13 cellular contexts compared by ENCODE assay signal in the genomic region with DNA sequence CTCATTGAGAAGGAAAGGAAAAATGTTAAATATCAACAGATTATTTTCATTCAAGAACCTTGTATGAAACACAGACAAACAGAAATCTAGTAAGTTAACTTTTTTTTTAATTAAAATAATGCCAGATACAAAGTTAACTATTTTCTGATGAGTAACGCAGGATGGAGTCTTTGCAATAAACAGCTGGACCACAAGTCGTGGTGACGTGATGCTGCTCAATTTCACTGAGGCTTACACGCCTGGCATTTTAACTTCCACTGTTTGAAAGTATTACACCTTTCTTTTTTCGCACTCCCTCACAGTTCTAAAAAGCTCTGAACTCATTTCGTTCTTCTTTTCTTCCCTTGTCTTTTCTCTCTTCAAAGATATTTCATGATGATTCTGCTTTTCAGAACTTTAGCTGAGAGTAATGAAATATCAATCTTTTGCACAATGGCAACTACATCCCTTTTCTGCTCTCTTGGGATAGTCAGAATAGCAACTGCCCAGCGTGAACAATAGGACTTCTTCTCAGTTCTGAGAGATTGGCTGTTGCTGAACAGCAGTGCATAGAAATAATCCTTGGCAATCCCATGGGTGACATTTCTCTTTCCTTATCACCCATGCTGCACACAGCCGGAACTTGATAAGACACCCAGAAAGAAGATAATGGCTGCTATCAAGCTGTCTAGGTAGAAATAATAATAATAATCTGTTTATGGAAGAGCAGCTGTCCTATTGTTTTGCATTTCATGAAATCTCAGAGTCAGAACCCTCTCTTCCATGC.
DNase-seq lines count a peak whose midpoint lies in the region; ATAC-seq and TF ChIP-seq lines count a peak whose summit lies in the region.
"Had no signal": no experiment of that assay in that cellular context is flagged by ENCODE, and none has a peak within 500 bp of the region (broad histone marks: within the 10 kb centered on the region; RNA-seq: fewer than 3 reads in every experiment).

No MANE protein-coding gene starts in this region.

- H3K4me3 ChIP-seq in fibroblast of villous mesenchyme (ENCODE audit: low read depth, low read length), result no peak overlapping the region
- H3K4me3 ChIP-seq: GM12878, transverse colon had no signal

- H3K27me3 Mint-ChIP-seq in stimulated activated naive CD8-positive, alpha-beta T cell treated with anti-CD3 and anti-CD28 coated beads, Interleukin-15, amount 100 ng/mL, for 72 hours, result no peaks in the 10 kb centered on the region
- no peaks in the 10 kb centered on the region for H3K27me3 Mint-ChIP-seq in activated T-helper 2 cell treated with anti-CD3 and anti-CD28 coated beads, Interferon-gamma antibody, Interleukin-2, Interleukin-4, amounts not matched to agents 10 μg/mL and 5 μg/mL and 100 μg/mL, durations not matched to agents 14 hours and 24 hours and 36 hours (ENCODE audit: low read depth)
- H3K27me3 Mint-ChIP-seq: activated naive CD8-positive, alpha-beta T cell treated with anti-CD3 and anti-CD28 coated beads, Interleukin-2, amount 10 ng/mL, durations not matched to agents 7 days and 5 days had no signal

- ATAC-seq in stimulated activated naive CD8-positive, alpha-beta T cell treated with anti-CD3 and anti-CD28 coated beads, Interleukin-15, amount 100 ng/mL, for 72 hours, result peak; percentile 69
- ATAC-seq in GM19455 (IDR thresholded peaks at IDR 0.05; ENCODE audit: unreplicated experiment), result no peak
- ATAC-seq: GM12878 had no signal

- H3K27ac Mint-ChIP-seq in stimulated activated naive CD8-positive, alpha-beta T cell treated with anti-CD3 and anti-CD28 coated beads, Interleukin-15, amount 100 ng/mL, for 72 hours, result peak overlapping the region in 1 of 2 donors; percentile 41
- no peak overlapping the region for H3K27ac Mint-ChIP-seq in activated T-helper 2 cell treated with anti-CD3 and anti-CD28 coated beads, Interferon-gamma antibody, Interleukin-2, Interleukin-4, amounts not matched to agents 10 μg/mL and 5 μg/mL and 100 μg/mL, durations not matched to agents 14 hours and 24 hours and 36 hours
- H3K27ac Mint-ChIP-seq: activated naive CD8-positive, alpha-beta T cell treated with anti-CD3 and anti-CD28 coated beads, Interleukin-2, amount 10 ng/mL, durations not matched to agents 7 days and 5 days had no signal

- H3K4me1 Mint-ChIP-seq in stimulated activated naive CD8-positive, alpha-beta T cell treated with anti-CD3 and anti-CD28 coated beads, Interleukin-15, amount 100 ng/mL, for 72 hours, result peaks cover 72% of the 10 kb centered on the region
- peaks cover 16% of the 10 kb centered on the region for H3K4me1 Mint-ChIP-seq in activated T-helper 2 cell treated with anti-CD3 and anti-CD28 coated beads, Interferon-gamma antibody, Interleukin-2, Interleukin-4, amounts not matched to agents 10 μg/mL and 5 μg/mL and 100 μg/mL, durations not matched to agents 14 hours and 24 hours and 36 hours (ENCODE audit: low read depth)

- peak; percentile 8 for DNase-seq in activated CD8-positive, alpha-beta memory T cell treated with anti-CD3 and anti-CD28 coated beads, Interleukin-2, amount 50 U/mL, for 1 hour (ENCODE audit: extremely low read depth)
- DNase-seq in activated CD8-positive, alpha-beta memory T cell treated with anti-CD3 and anti-CD28 coated beads for 24 hours, result no peak
- DNase-seq in SW480 (ENCODE audit: low spot score) (peak; percentile 38), fibroblast of villous mesenchyme (ENCODE audit: low read depth) (peak; percentile 53), occipital lobe (lab: John Stamatoyannopoulos, UW) (no peak)
- no peak for DNase-seq in stimulated activated naive CD8-positive, alpha-beta T cell treated with anti-CD3 and anti-CD28 coated beads, Interleukin-15, amount 100 ng/mL, for 72 hours
- no peak for DNase-seq in activated T-helper 2 cell treated with anti-CD3 and anti-CD28 coated beads, Interferon-gamma antibody, Interleukin-2, Interleukin-4, amounts not matched to agents 10 μg/mL and 5 μg/mL and 100 μg/mL, durations not matched to agents 14 hours and 24 hours and 36 hours (ENCODE audit: low spot score)
- DNase-seq: activated naive CD8-positive, alpha-beta T cell treated with anti-CD3 and anti-CD28 coated beads, Interleukin-2, amount 10 ng/mL, durations not matched to agents 7 days and 5 days; DMS 273 treated with DMSO at 0.1 percent for 48 hours; MM.1S; transverse colon had no signal

- H3K36me3 Mint-ChIP-seq in activated T-helper 2 cell treated with anti-CD3 and anti-CD28 coated beads, Interferon-gamma antibody, Interleukin-2, Interleukin-4, amounts not matched to agents 10 μg/mL and 5 μg/mL and 100 μg/mL, durations not matched to agents 14 hours and 24 hours and 36 hours (ENCODE audit: low read depth), result no peaks in the 10 kb centered on the region

- H3K9me3 Mint-ChIP-seq in stimulated activated naive CD8-positive, alpha-beta T cell treated with anti-CD3 and anti-CD28 coated beads, Interleukin-15, amount 100 ng/mL, for 72 hours, result no peaks in the 10 kb centered on the region
- H3K9me3 Mint-ChIP-seq in activated T-helper 2 cell treated with anti-CD3 and anti-CD28 coated beads, Interferon-gamma antibody, Interleukin-2, Interleukin-4, amounts not matched to agents 10 μg/mL and 5 μg/mL and 100 μg/mL, durations not matched to agents 14 hours and 24 hours and 36 hours, result no peaks in the 10 kb centered on the region
- H3K9me3 Mint-ChIP-seq: activated naive CD8-positive, alpha-beta T cell treated with anti-CD3 and anti-CD28 coated beads, Interleukin-2, amount 10 ng/mL, durations not matched to agents 7 days and 5 days had no signal

- H3K4me3 Mint-ChIP-seq in stimulated activated naive CD8-positive, alpha-beta T cell treated with anti-CD3 and anti-CD28 coated beads, Interleukin-15, amount 100 ng/mL, for 72 hours, result peak overlapping the region; percentile 2 to 67
- H3K4me3 Mint-ChIP-seq in activated T-helper 2 cell treated with anti-CD3 and anti-CD28 coated beads, Interferon-gamma antibody, Interleukin-2, Interleukin-4, amounts not matched to agents 10 μg/mL and 5 μg/mL and 100 μg/mL, durations not matched to agents 14 hours and 24 hours and 36 hours (ENCODE audit: low read depth), result no peak overlapping the region
- H3K4me3 Mint-ChIP-seq: activated naive CD8-positive, alpha-beta T cell treated with anti-CD3 and anti-CD28 coated beads, Interleukin-2, amount 10 ng/mL, durations not matched to agents 7 days and 5 days had no signal

- TF ChIP-seq CTCF in fibroblast of villous mesenchyme (IDR thresholded peaks at IDR 0.05; ENCODE audit: insufficient read depth, low read depth, low read length), result no peak

- intact Hi-C loops in activated T-helper 2 cell treated with anti-CD3 and anti-CD28 coated beads, Interferon-gamma antibody, Interleukin-2, Interleukin-4, amounts not matched to agents 10 μg/mL and 5 μg/mL and 100 μg/mL, durations not matched to agents 14 hours and 24 hours and 36 hours (cut with micrococcal nuclease), result loop anchor here (10.0 kb wide), 1 partner anchor 660 kb away; no protein-coding TSS in a partner anchor

Comparison
In these comparisons a context has a peak if more than half of its experiments do, and no peak if none do; other contexts are left out.
1. DNase-seq: peak in activated CD8-positive, alpha-beta memory T cell treated with anti-CD3 and anti-CD28 coated beads, Interleukin-2, amount 50 U/mL, for 1 hour (single experiment), SW480 (single experiment) and fibroblast of villous mesenchyme (single experiment); none in activated CD8-positive, alpha-beta memory T cell treated with anti-CD3 and anti-CD28 coated beads for 24 hours (single experiment), stimulated activated naive CD8-positive, alpha-beta T cell treated with anti-CD3 and anti-CD28 coated beads, Interleukin-15, amount 100 ng/mL, for 72 hours (0 of 2), activated T-helper 2 cell treated with anti-CD3 and anti-CD28 coated beads, Interferon-gamma antibody, Interleukin-2, Interleukin-4, amounts not matched to agents 10 μg/mL and 5 μg/mL and 100 μg/mL, durations not matched to agents 14 hours and 24 hours and 36 hours (single experiment) and occipital lobe (single experiment).